16 cellular contexts compared by ENCODE assay signal in the genomic region with DNA sequence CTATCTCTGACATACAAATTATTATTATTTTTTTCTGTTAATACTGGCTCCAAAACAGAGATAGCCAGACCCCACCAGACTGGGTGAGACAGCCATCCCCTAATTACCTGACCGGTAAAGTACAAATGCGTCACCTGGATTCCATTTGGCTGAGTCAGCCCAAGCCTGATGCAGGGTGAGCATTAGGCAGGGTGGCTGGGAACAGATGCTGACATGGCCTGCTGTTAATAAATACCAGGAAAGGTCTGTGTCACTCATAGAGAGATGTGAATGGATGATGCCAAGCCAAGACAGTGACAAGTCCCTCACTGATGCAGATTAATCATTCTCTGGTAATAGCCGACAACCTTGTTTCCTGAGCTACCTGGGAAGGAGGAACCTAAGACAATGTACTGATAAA.
A peak's percentile ranks its signal among the peaks of the same experiment; 100 is the strongest.
DNase-seq lines count a peak whose midpoint lies in the region; ATAC-seq lines count a peak whose summit lies in the region.
"Had no signal": no experiment of that assay in that cellular context is flagged by ENCODE, and none has a peak within 500 bp of the region (broad histone marks: within the 10 kb centered on the region; RNA-seq: fewer than 3 reads in every experiment).

No MANE protein-coding gene starts in this region.

- no peaks in the 10 kb centered on the region for H3K36me3 ChIP-seq in GM23248 (ENCODE audit: low read depth)
- H3K36me3 ChIP-seq: BLaER1, tibial artery had no signal

- H2AFZ ChIP-seq in GM23248, result no peak overlapping the region

- H3K9me3 ChIP-seq in GM23248 (ENCODE audit: low read depth), result no peaks in the 10 kb centered on the region
- H3K9me3 ChIP-seq: psoas muscle, tibial artery had no signal

- no peak overlapping the region for H3K4me2 ChIP-seq in GM23248 (ENCODE audit: unreplicated experiment)
- H3K4me2 ChIP-seq: BLaER1 had no signal

- no peaks in the 10 kb centered on the region for H3K27me3 ChIP-seq in GM23248 (replicated peaks; ENCODE audit: insufficient read depth)
- H3K27me3 ChIP-seq: BLaER1, tibial artery had no signal

- no peaks in the 10 kb centered on the region for H3K9me2 ChIP-seq in GM23248 (ENCODE audit: insufficient read depth)

- no peaks in the 10 kb centered on the region for H3K79me2 ChIP-seq in GM23248 (ENCODE audit: insufficient read depth)

- DNase-seq in EH (ENCODE audit: low read depth) (peak; percentile 0), M059J (ENCODE audit: low read depth) (peak; percentile 67), myocyte (ENCODE audit: low read depth) (peak; percentile 32), DMS 273 (lab: John Stamatoyannopoulos, UW; ENCODE audit: unreplicated experiment) (no peak), DMS153 (lab: John Stamatoyannopoulos, UW) (no peak), GM23248 (no peak), nucleus accumbens (lab: John Stamatoyannopoulos, UW) (no peak)
- DNase-seq: activated CD8-positive, alpha-beta memory T cell treated with anti-CD3 and anti-CD28 coated beads for 24 hours; activated effector memory CD4-positive, alpha-beta T cell treated with anti-CD3 and anti-CD28 coated beads, Interleukin-2, amount 50 U/mL, for 16 hours; NCI-H1436 treated with DMSO at 0.1 percent for 48 hours; NCI-H524 treated with DMSO at 0.1 percent for 48 hours; psoas muscle; SHP77 treated with DMSO at 0.1 percent for 48 hours; tibial artery had no signal

- no peaks in the 10 kb centered on the region for H3F3A ChIP-seq in GM23248 (ENCODE audit: insufficient read depth)

- WGBS in GM23248 (ENCODE audit: low coverage in 1 of 2, low lambda C conversion rate in 2 of 2, missing lambda C conversion rate in 2 of 2), 2 experiments, result 0 to 2% methylated on average over 3 of the region's 3 CpGs

- H3K4me1 ChIP-seq in GM23248 (ENCODE audit: insufficient read depth), result no peaks in the 10 kb centered on the region
- H3K4me1 ChIP-seq: psoas muscle, tibial artery had no signal

- in situ Hi-C loops in GM23248 (cut with MboI), result no loop called here

- ATAC-seq in esophagus mucosa, result peak; percentile 99
- ATAC-seq: psoas muscle had no signal

- no peaks in the 10 kb centered on the region for H4K20me1 ChIP-seq in GM23248 (ENCODE audit: insufficient read depth)
- H4K20me1 ChIP-seq: BLaER1 had no signal

- H3K27ac ChIP-seq in GM23248, result no peak overlapping the region
- H3K27ac ChIP-seq: BLaER1, psoas muscle, tibial artery had no signal

- no peak overlapping the region for H3K9ac ChIP-seq in GM23248
- H3K9ac ChIP-seq: BLaER1 had no signal

- no peak overlapping the region for H3K4me3 ChIP-seq in GM23248
- H3K4me3 ChIP-seq: BLaER1, psoas muscle, tibial artery had no signal

Comparison
In these comparisons a context has a peak if more than half of its experiments do, and no peak if none do; other contexts are left out.
1. DNase-seq: peak in EH (single experiment), M059J (single experiment) and myocyte (single experiment); none in DMS 273 (single experiment), DMS153 (single experiment), GM23248 (single experiment) and nucleus accumbens (0 of 56).